ENCODE assay signal across 6 cellular contexts in the genomic region with DNA sequence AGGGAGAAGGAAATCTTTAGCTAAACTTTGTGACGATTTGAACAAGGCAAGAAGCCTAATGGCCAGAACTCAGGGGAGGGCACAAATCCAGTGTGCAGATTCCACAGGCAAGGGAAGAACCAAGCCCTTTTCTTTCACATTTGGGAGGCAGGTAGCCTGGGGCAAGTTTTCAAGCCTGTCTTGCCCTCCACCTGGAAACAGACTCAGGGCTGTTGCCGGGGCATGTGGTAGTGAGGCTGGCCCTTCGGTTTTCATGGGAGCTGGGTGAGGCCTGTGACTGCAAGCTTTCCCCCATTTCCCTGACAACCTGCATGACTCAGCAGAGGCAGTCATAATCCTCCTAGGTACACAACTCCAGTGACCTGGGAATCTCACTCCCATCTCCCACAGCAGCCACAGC.
DNase-seq lines count a peak whose midpoint lies in the region; ATAC-seq, FAIRE-seq and TF ChIP-seq lines count a peak whose summit lies in the region.
"Not testable (repeated sequence)": the region's sequence is repeated elsewhere in the genome, so short reads cannot be mapped to it uniquely, and the experiment has no call there.

No MANE protein-coding gene starts in this region.

- POLR2A ChIA-PET in RWPE1 (lab: Yijun Ruan, JAX; ENCODE audit: low non-redundant PET) = interaction anchor here (0.7 kb wide), 1 partner anchor 74 kb away, joined by 4 read pairs; no protein-coding TSS in a partner anchor

- not testable (repeated sequence) for H3K9me1 ChIP-seq in keratinocyte (ENCODE audit: control insufficient read depth, extremely low read depth, insufficient read depth, low read length)

- not testable (repeated sequence) for H3K27me3 ChIP-seq in bronchial epithelial cell (ENCODE audit: control insufficient read depth, insufficient read depth, low read length); keratinocyte (ENCODE audit: control insufficient read depth, extremely low read depth, insufficient read depth, low read length)

- TF ChIP-seq CTCF in RWPE1 (conservative IDR thresholded peaks at IDR 0.05; ENCODE audit: low read depth); bronchial epithelial cell (IDR thresholded peaks at IDR 0.05; ENCODE audit: insufficient read depth, low read length, severe bottlenecking); keratinocyte (optimal IDR thresholded peaks at IDR 0.05 in 1 of 3, IDR thresholded peaks at IDR 0.05 in 1 of 3, conservative IDR thresholded peaks at IDR 0.05 in 1 of 3; ENCODE audit: extremely low read depth in 1 of 3, insufficient read depth in 2 of 3, low read length in 3 of 3): not testable (repeated sequence)

- not testable (repeated sequence) for H3K9me3 ChIP-seq in keratinocyte (ENCODE audit: control insufficient read depth, low read depth, low read length)

- not testable (repeated sequence) for H2AFZ ChIP-seq in keratinocyte (ENCODE audit: control insufficient read depth, low read length)

- FAIRE-seq in bronchial epithelial cell (lab: Jason Lieb, UNC) = peak; percentile 90
- FAIRE-seq in keratinocyte (lab: Jason Lieb, UNC) = not testable (repeated sequence)

- not testable (repeated sequence) for H3K4me1 ChIP-seq in keratinocyte (ENCODE audit: control insufficient read depth, extremely low read depth, insufficient read depth, low read length)

- ATAC-seq in esophagus mucosa = peak; percentile 96

- H4K20me1 ChIP-seq in keratinocyte (ENCODE audit: control insufficient read depth, extremely low read depth, insufficient read depth, low read length) = not testable (repeated sequence)

- CTCF ChIA-PET in RWPE1 (lab: Yijun Ruan, JAX) = not testable (repeated sequence)

- dilution Hi-C loops in keratinocyte (cut with MboI; ENCODE audit: extremely low pct_ligation_motif_present, low sequenced_read_pairs) = not testable (repeated sequence)

- not testable (repeated sequence) for H3K79me2 ChIP-seq in keratinocyte (ENCODE audit: control insufficient read depth, insufficient read depth, low read length)

- H3K4me2 ChIP-seq in keratinocyte (ENCODE audit: control insufficient read depth, extremely low read depth, insufficient read depth, low read depth, low read length) = not testable (repeated sequence)

- not testable (repeated sequence) for H3K36me3 ChIP-seq in bronchial epithelial cell (ENCODE audit: control insufficient read depth, insufficient read depth, low read length); keratinocyte (ENCODE audit: control insufficient read depth in 2 of 2, extremely low read depth in 1 of 2, insufficient read depth in 2 of 2, low read length in 2 of 2)

- peak overlapping the region; percentile 5 for H3K9ac ChIP-seq in keratinocyte (ENCODE audit: control insufficient read depth, extremely low read depth, insufficient read depth, low read length)

- H3K27ac ChIP-seq in RWPE1 (peak overlapping the region; percentile 90), keratinocyte (ENCODE audit: control insufficient read depth, insufficient read depth, low read length) (peak overlapping the region; percentile 45)

- DNase-seq in DMS53 (lab: John Stamatoyannopoulos, UW) = peak; percentile 46
- peak; percentile 1 for DNase-seq in LoVo (ENCODE audit: low spot score)
- DNase-seq in RWPE1 (ENCODE audit: low spot score) = peak; percentile 11
- peak; percentile 89 for DNase-seq in bronchial epithelial cell (ENCODE audit: low read depth)
- peak; percentile 13 for DNase-seq in keratinocyte (ENCODE audit: low read depth, low spot score)

- not testable (repeated sequence) for H3K4me3 ChIP-seq in bronchial epithelial cell (ENCODE audit: low read depth, low read length); keratinocyte (ENCODE audit: control insufficient read depth in 2 of 3, extremely low read depth in 1 of 3, insufficient read depth in 2 of 3, low read depth in 1 of 3, low read length in 3 of 3)

Comparison
In these comparisons a context has a peak if more than half of its experiments do, and no peak if none do; other contexts are left out.
1. DNase-seq: peak in every context shown above with its lines; median percentile 89 in bronchial epithelial cell; 46 in DMS53; 13 in keratinocyte; 11 in RWPE1; 1 in LoVo.